ENCODE assay signal across 16 cellular contexts in genomic region chr12:75599061-75599460, GRCh38.
"Had no signal": no experiment of that assay in that cellular context is flagged by ENCODE, and none has a peak within 500 bp of the region (broad histone marks: within the 10 kb centered on the region; RNA-seq: fewer than 3 reads in every experiment).

No MANE protein-coding gene starts in this region.

- H3K4me3 ChIP-seq: dorsolateral prefrontal cortex, lung, skin epidermis, suprapubic skin, transverse colon, vagina had no signal

- DNase-seq: activated B cell treated with CpG ODN at 0.5 μM for 24 hours; activated CD4-positive, alpha-beta memory T cell treated with anti-CD3 and anti-CD28 coated beads, Interleukin-2, amount 10 ng/mL, durations not matched to agents 7 days and 5 days; activated CD4-positive, alpha-beta T cell treated with anti-CD3 and anti-CD28 coated beads for 48 hours; activated CD8-positive, alpha-beta memory T cell treated with anti-CD3 and anti-CD28 coated beads, Interleukin-2, amount 10 ng/mL, durations not matched to agents 7 days and 5 days; activated naive CD8-positive, alpha-beta T cell treated with anti-CD3 and anti-CD28 coated beads, Interleukin-2, amount 10 ng/mL, durations not matched to agents 7 days and 5 days; amygdala; central memory CD4-positive, alpha-beta T cell; dorsolateral prefrontal cortex; endodermal cell; stimulated activated CD4-positive, alpha-beta T cell treated with anti-CD3 and anti-CD28 coated beads, Interleukin-15, amount 100 ng/mL, for 24 hours; stimulated activated CD4-positive, alpha-beta T cell treated with anti-CD3 and anti-CD28 coated beads, Interleukin-2, amount 100 ng/mL, for 48 hours; transverse colon had no signal

- ATAC-seq: activated CD8-positive, alpha-beta memory T cell treated with anti-CD3 and anti-CD28 coated beads, Interleukin-2, amount 10 ng/mL, durations not matched to agents 7 days and 5 days had no signal
